ENCODE assay signal across 19 cellular contexts in the genomic region with DNA sequence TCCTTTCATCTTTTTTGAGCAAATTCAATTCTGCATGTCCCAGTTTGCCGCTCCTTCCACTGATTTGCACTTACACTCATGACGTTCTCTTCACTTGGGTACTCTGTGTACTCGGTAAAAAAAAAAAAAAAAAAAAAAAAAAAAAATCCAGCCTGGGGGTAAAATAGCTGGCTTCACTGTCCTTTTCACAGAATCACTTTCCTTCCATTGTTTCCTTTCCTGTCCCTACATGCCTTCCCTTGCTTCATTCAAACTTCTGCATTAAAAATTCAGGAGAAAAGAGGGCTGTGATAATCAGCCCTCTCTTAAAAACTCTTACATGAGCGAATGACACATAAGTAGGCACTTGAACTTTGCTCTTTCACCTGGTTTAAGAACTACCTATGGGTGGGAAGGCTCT. TPM values are rescaled to one million over a fixed set of nuclear protein-coding genes. Genes with fewer than 3 reads are reported as not detected.
DNase-seq lines count a peak whose midpoint lies in the region; ATAC-seq and TF ChIP-seq lines count a peak whose summit lies in the region.
"Had no signal": no experiment of that assay in that cellular context is flagged by ENCODE, and none has a peak within 500 bp of the region (broad histone marks: within the 10 kb centered on the region; RNA-seq: fewer than 3 reads in every experiment).

No MANE protein-coding gene starts in this region.

- no peak overlapping the region for H2AK5ac ChIP-seq in mesenchymal stem cell (ENCODE audit: low read length, severe bottlenecking)

- no peak overlapping the region for H4K8ac ChIP-seq in mesenchymal stem cell (ENCODE audit: low read length)

- no peak overlapping the region for H3K14ac ChIP-seq in mesenchymal stem cell (ENCODE audit: low read length in 2 of 2)

- H3K79me1 ChIP-seq in mesenchymal stem cell (replicated peaks; ENCODE audit: low read length, poor library complexity, severe bottlenecking), result no peaks in the 10 kb centered on the region

- H3K4ac ChIP-seq in mesenchymal stem cell (ENCODE audit: low read depth in 1 of 2, low read length in 2 of 2), result no peak overlapping the region

- peak; percentile 24 for ATAC-seq in Right ventricle myocardium superior (ENCODE audit: poor library complexity)
- no peak for ATAC-seq in Right ventricle myocardium inferior
- ATAC-seq in GM21717 (IDR thresholded peaks at IDR 0.05; ENCODE audit: unreplicated experiment), result no peak
- ATAC-seq in effector memory CD8-positive, alpha-beta T cell (replicated peaks), result no peak

- H3K9me3 ChIP-seq in breast epithelium (no peaks in the 10 kb centered on the region), mesenchymal stem cell (ENCODE audit: control insufficient read depth, low read length) (no peaks in the 10 kb centered on the region)
- H3K9me3 ChIP-seq: left lung, thoracic aorta had no signal

- intact Hi-C loops in Right ventricle myocardium superior (cut with DNase I) (loop anchor here (5.0 kb wide), 1 partner anchor 340 kb away; no protein-coding TSS in a partner anchor), Right ventricle myocardium inferior (cut with DNase I) (loop anchor here (2.0 to 10.0 kb wide), 2 partner anchors 59 to 253 kb away; no protein-coding TSS in a partner anchor), breast epithelium (cut with DNase I; ENCODE audit: low total_unique reads) (no loop called here)

- H2BK12ac ChIP-seq in mesenchymal stem cell (ENCODE audit: low read length in 2 of 2), result no peak overlapping the region

- H3K27ac ChIP-seq in breast epithelium, result peak overlapping the region; percentile 60 to 66
- no peak overlapping the region for H3K27ac ChIP-seq in mesenchymal stem cell (ENCODE audit: low read length, poor library complexity, severe bottlenecking)
- H3K27ac ChIP-seq: left lung, PC-9, thoracic aorta had no signal

- WGBS in mesenchymal stem cell, result 44% methylated on average over 3 of the region's 4 CpGs

- no peak overlapping the region for H3K23ac ChIP-seq in mesenchymal stem cell (ENCODE audit: low read length in 2 of 2)

- H2BK5ac ChIP-seq in mesenchymal stem cell (ENCODE audit: low read depth, low read length, poor library complexity, severe bottlenecking), result no peak overlapping the region

- H3K4me3 ChIP-seq in breast epithelium, result no peak overlapping the region
- no peak overlapping the region for H3K4me3 ChIP-seq in mesenchymal stem cell (ENCODE audit: insufficient read depth in 1 of 2, low read depth in 1 of 2, low read length in 2 of 2)
- H3K4me3 ChIP-seq: GM12878, left lung, PC-9, thoracic aorta had no signal

- DNase-seq in Right ventricle myocardium superior (no peak), Right ventricle myocardium inferior (ENCODE audit: missing footprints) (no peak), breast epithelium (ENCODE audit: low spot score in 2 of 2) (no peak), mesenchymal stem cell (no peak), 8988T (no peak), HT-29 (ENCODE audit: low spot score) (no peak)
- DNase-seq in effector memory CD8-positive, alpha-beta T cell, result no peak
- DNase-seq: left lung had no signal

- H3K9ac ChIP-seq in mesenchymal stem cell (ENCODE audit: low read length), result peak overlapping the region; percentile 24

- H3K9me3 Mint-ChIP-seq in effector memory CD8-positive, alpha-beta T cell, result no peaks in the 10 kb centered on the region
- H3K9me3 Mint-ChIP-seq: activated naive CD4-positive, alpha-beta T cell treated with anti-CD3 and anti-CD28 coated beads for 36 hours; CD4-positive, alpha-beta T cell; natural killer cell treated with Interleukin-12 subunit alpha and Interleukin-12 subunit beta and Interleukin-15 and Interleukin-18, amount 100 ng/mL, for 72 hours; T-helper 1 cell treated with Interleukin-12 subunit alpha and Interleukin-12 subunit beta and Interleukin-4 antibody, amounts not matched to agents 30 μg/mL and 1 μg/mL, for 36 hours had no signal

- H3K27me3 ChIP-seq in breast epithelium, result no peaks in the 10 kb centered on the region
- H3K27me3 ChIP-seq in mesenchymal stem cell (ENCODE audit: control insufficient read depth in 1 of 2, insufficient read depth in 1 of 2, low read length in 2 of 2), result no peaks in the 10 kb centered on the region
- H3K27me3 ChIP-seq: left lung had no signal

- H3K4me3 Mint-ChIP-seq in effector memory CD8-positive, alpha-beta T cell, result no peak overlapping the region
- H3K4me3 Mint-ChIP-seq: activated naive CD4-positive, alpha-beta T cell treated with anti-CD3 and anti-CD28 coated beads for 36 hours; CD4-positive, alpha-beta T cell; natural killer cell treated with Interleukin-12 subunit alpha and Interleukin-12 subunit beta and Interleukin-15 and Interleukin-18, amount 100 ng/mL, for 72 hours; T-helper 1 cell treated with Interleukin-12 subunit alpha and Interleukin-12 subunit beta and Interleukin-4 antibody, amounts not matched to agents 30 μg/mL and 1 μg/mL, for 36 hours had no signal

- no peaks in the 10 kb centered on the region for H3K36me3 Mint-ChIP-seq in effector memory CD8-positive, alpha-beta T cell (ENCODE audit: insufficient read depth)
- H3K36me3 Mint-ChIP-seq: brain; natural killer cell treated with Interleukin-12 subunit alpha and Interleukin-12 subunit beta and Interleukin-15 and Interleukin-18, amount 100 ng/mL, for 72 hours had no signal

- H3K4me2 ChIP-seq in mesenchymal stem cell (ENCODE audit: low read length, poor library complexity, severe bottlenecking), result no peak overlapping the region
- H3K4me2 ChIP-seq: PC-9 had no signal

- peaks cover 0 to 5% of the 10 kb centered on the region in 2 donors for H3K4me1 Mint-ChIP-seq in effector memory CD8-positive, alpha-beta T cell (ENCODE audit: low read depth in 2 of 2)

- TF ChIP-seq POLR2A in breast epithelium (IDR thresholded peaks at IDR 0.05), result no peak

- H3K27me3 Mint-ChIP-seq in effector memory CD8-positive, alpha-beta T cell, result peaks cover 13 to 19% of the 10 kb centered on the region in 2 donors
- H3K27me3 Mint-ChIP-seq: brain had no signal

- no peak overlapping the region for H3K18ac ChIP-seq in mesenchymal stem cell (ENCODE audit: low read depth in 1 of 2, low read length in 2 of 2)

- H2AFZ ChIP-seq in mesenchymal stem cell (ENCODE audit: low read depth, low read length), result no peak overlapping the region
- H2AFZ ChIP-seq: PC-9 had no signal

- no peak for TF ChIP-seq CTCF in breast epithelium (IDR thresholded peaks at IDR 0.05)

- no peak overlapping the region for H2BK15ac ChIP-seq in mesenchymal stem cell (ENCODE audit: low read depth, poor library complexity, severe bottlenecking)

- H3K36me3 ChIP-seq in breast epithelium, result no peaks in the 10 kb centered on the region
- peaks cover 0 to 5% of the 10 kb centered on the region in 2 experiments for H3K36me3 ChIP-seq in mesenchymal stem cell (ENCODE audit: control insufficient read depth in 1 of 2, insufficient read depth in 2 of 2, low read depth in 1 of 2, low read length in 2 of 2)
- H3K36me3 ChIP-seq: left lung, thoracic aorta had no signal

- no peak overlapping the region for H3K27ac Mint-ChIP-seq in effector memory CD8-positive, alpha-beta T cell
- H3K27ac Mint-ChIP-seq: activated naive CD4-positive, alpha-beta T cell treated with anti-CD3 and anti-CD28 coated beads for 36 hours; CD4-positive, alpha-beta T cell; natural killer cell treated with Interleukin-12 subunit alpha and Interleukin-12 subunit beta and Interleukin-15 and Interleukin-18, amount 100 ng/mL, for 72 hours; T-helper 1 cell treated with Interleukin-12 subunit alpha and Interleukin-12 subunit beta and Interleukin-4 antibody, amounts not matched to agents 30 μg/mL and 1 μg/mL, for 36 hours had no signal

- H2BK120ac ChIP-seq in mesenchymal stem cell (ENCODE audit: low read depth, low read length), result no peak overlapping the region

- H3K4me1 ChIP-seq in breast epithelium, result no peaks in the 10 kb centered on the region
- no peaks in the 10 kb centered on the region for H3K4me1 ChIP-seq in mesenchymal stem cell (ENCODE audit: control insufficient read depth, insufficient read depth, low read depth, low read length)

- no peak overlapping the region for H4K91ac ChIP-seq in mesenchymal stem cell (ENCODE audit: low read length)

RNA-seq across cellular contexts. Expression of gene ANKRD1, which starts 8.7 kb away (rescaled TPM):
- 1,733 TPM for total RNA-seq in Right ventricle myocardium superior
- total RNA-seq in Right ventricle myocardium inferior, result 2,249 TPM
- under 1 TPM in 2 of 3 donors, not detected in 1; 0.32 to 0.66 TPM for total RNA-seq in breast epithelium
- 70.3 TPM for polyA plus RNA-seq in mesenchymal stem cell (2013, experiment 1 of 2)
- 68.3 TPM for polyA plus RNA-seq in mesenchymal stem cell (2013, experiment 2 of 2)
- total RNA-seq in HT-29 (2014; rRNA removed; shearing (Covaris generic)), result 0.08 TPM in 1 of 2 replicates, not detected in the other
- total RNA-seq: A673; activated naive CD4-positive, alpha-beta T cell treated with anti-CD3 and anti-CD28 coated beads for 36 hours; CD4-positive, alpha-beta T cell; GM12878; natural killer cell treated with Interleukin-12 subunit alpha and Interleukin-12 subunit beta and Interleukin-15 and Interleukin-18, amount 100 ng/mL, for 72 hours had no signal
- polyA plus RNA-seq: GM12878 had no signal

RNA-seq across cellular contexts. Expression of gene RPP30, which starts 40.4 kb away (rescaled TPM):
- total RNA-seq in Right ventricle myocardium superior, result 27.4 TPM
- 36.7 TPM for total RNA-seq in Right ventricle myocardium inferior
- total RNA-seq in breast epithelium, result 10 to 100 TPM; 31.8 to 48.7 (median 40.3) TPM
- polyA plus RNA-seq in mesenchymal stem cell (2013, experiment 1 of 2), result 40.3 TPM
- 41.5 TPM for polyA plus RNA-seq in mesenchymal stem cell (2013, experiment 2 of 2)
- 21.1 and 21.2 TPM in 2 replicates for total RNA-seq in HT-29 (2014; rRNA removed; shearing (Covaris generic))

RNA-seq across cellular contexts. Expression of gene HTR7, which starts 54.3 kb away (rescaled TPM):
- total RNA-seq in Right ventricle myocardium superior, result 0.16 TPM
- not detected for total RNA-seq in Right ventricle myocardium inferior
- 1 to 10 TPM in 2 of 3 donors, under 1 TPM in 1; 0.66 to 1.8 (median 1.8) TPM for total RNA-seq in breast epithelium
- polyA plus RNA-seq in mesenchymal stem cell (2013, experiment 1 of 2), result 1.3 TPM
- 1.2 TPM for polyA plus RNA-seq in mesenchymal stem cell (2013, experiment 2 of 2)
- total RNA-seq in HT-29 (2014; rRNA removed; shearing (Covaris generic)), result not detected in 2 replicates
- total RNA-seq: A673, G401 had no signal

Comparison
In these comparisons a context has a peak if more than half of its experiments do, and no peak if none do; other contexts are left out.
1. RNA of gene ANKRD1, which starts 8.7 kb away (total RNA-seq): 2,249 TPM in Right ventricle myocardium inferior (single experiment) and 1,733 TPM in Right ventricle myocardium superior (single experiment); 0.32 to 0.66 TPM in breast epithelium and 0.08 TPM in HT-29; every median in the first group is over 1,000 times any median in the second.